Comparison of ENCODE assay signal across 8 cellular contexts in the genomic region with DNA sequence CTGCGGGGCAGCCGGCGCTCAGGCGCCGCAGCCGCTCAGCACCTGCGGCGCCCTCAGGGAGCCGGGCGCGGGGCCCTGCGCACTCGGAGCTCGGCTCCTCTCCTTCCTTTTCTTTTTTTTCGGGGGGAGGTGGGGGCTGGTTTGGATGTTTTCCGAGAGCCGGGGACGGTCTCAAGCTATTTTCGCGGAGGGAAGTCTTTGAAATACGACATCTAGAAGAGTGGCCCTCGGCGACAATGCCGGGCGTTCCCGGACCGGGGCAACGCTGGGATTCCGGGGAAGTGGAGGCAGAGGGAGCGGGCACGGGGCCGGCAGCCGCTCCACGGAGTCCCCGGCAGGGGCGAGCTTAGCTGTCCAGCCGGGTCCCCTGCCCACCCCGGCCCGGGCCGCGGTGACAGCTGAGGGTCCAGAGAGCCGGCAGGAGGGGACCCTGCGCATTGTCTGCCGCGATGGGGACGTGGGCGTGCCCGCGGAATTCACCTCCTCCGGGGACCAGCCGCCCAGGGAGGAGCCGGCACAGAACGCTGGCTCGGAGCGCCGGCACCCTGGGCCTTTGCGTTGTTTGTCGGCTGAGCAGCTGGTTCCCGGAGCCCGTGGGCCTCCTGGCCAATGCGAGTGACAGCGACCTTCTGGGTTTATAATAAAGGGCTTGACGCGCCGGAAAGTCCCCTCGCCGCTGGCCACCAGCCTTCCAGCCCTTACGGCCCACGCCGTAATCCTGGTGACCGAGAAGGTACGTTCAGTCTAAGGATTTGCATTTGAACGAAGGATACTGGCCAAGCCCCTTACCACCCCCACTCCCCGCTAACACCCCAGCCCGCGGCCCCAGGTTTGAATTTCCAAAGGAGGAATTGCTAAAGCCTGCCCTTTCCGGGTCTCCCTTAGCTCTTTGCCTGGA. TPM values are rescaled to one million over a fixed set of nuclear protein-coding genes. Genes with fewer than 3 reads are reported as not detected.
A peak's percentile ranks its signal among the peaks of the same experiment; 100 is the strongest.
DNase-seq lines count a peak whose midpoint lies in the region; ATAC-seq and TF ChIP-seq lines count a peak whose summit lies in the region.

No MANE protein-coding gene starts in this region.

- H3K9me3 ChIP-seq in AG04450 (ENCODE audit: control insufficient read depth, insufficient read depth, low read length) (no peaks in the 10 kb centered on the region; the same call in 1 of the 2 replicates), colonic mucosa (no peaks in the 10 kb centered on the region)

- TF ChIP-seq CTCF in AG04450 (IDR thresholded peaks at IDR 0.05; ENCODE audit: low read depth, low read length) (no peak), KMS-11 (conservative IDR thresholded peaks at IDR 0.05; ENCODE audit: low read depth, low read length) (no peak), colonic mucosa (IDR thresholded peaks at IDR 0.05) (no peak)

- DNase-seq in AG04450 (ENCODE audit: low read depth, low spot score) (no peak), GM19238 (ENCODE audit: insufficient read length, low spot score) (peak; percentile 65), colonic mucosa (peak; percentile 73), lung microvascular endothelial cell (ENCODE audit: low read depth in 2 of 2) (peak; percentile 25 to 48)
- peak; percentile 67 for DNase-seq in activated CD4-positive, CD25-positive, alpha-beta regulatory T cell treated with anti-CD3 and anti-CD28 coated beads, Interleukin-2, amount 50 U/mL, for 72 hours
- DNase-seq in stimulated activated CD8-positive, alpha-beta memory T cell treated with anti-CD3 and anti-CD28 coated beads, Interleukin-2, amount 100 ng/mL, for 48 hours (ENCODE audit: low read depth in 2 of 2): peak; percentile 48 to 55

- no peaks in the 10 kb centered on the region for H3K79me2 ChIP-seq in KMS-11 (ENCODE audit: insufficient read depth, low read depth)

- CTCF ChIA-PET in AG04450 (lab: Charles Lee): no interaction called here

- no peaks in the 10 kb centered on the region for H4K20me1 ChIP-seq in KMS-11 (ENCODE audit: insufficient read depth)

- POLR2A ChIA-PET in AG04450 (lab: Yijun Ruan, JAX): no interaction called here

- no peak for ATAC-seq in HG03460 (IDR thresholded peaks at IDR 0.05; ENCODE audit: unreplicated experiment)

- H3K9ac ChIP-seq in KMS-11 (peak overlapping the region; percentile 52), colonic mucosa (ENCODE audit: low read depth in 2 of 2, low read length in 2 of 2) (peak overlapping the region; percentile 73 to 86)

- peak overlapping the region; percentile 83 for H3K4me2 ChIP-seq in KMS-11

- H3K27me3 ChIP-seq in AG04450 (ENCODE audit: control insufficient read depth, insufficient read depth, low read length): peaks cover 44% of the 10 kb centered on the region
- H3K27me3 ChIP-seq in KMS-11 (ENCODE audit: insufficient read depth, low read depth): no peaks in the 10 kb centered on the region; the same call in 1 of the 2 replicates
- H3K27me3 ChIP-seq in colonic mucosa: no peaks in the 10 kb centered on the region

- intact Hi-C loops in colonic mucosa (cut with DNase I): no loop called here

- peak overlapping the region; percentile 96 for H2AFZ ChIP-seq in KMS-11 (ENCODE audit: low read depth)

- no peak overlapping the region for H3K27ac ChIP-seq in AG04450 (ENCODE audit: low read depth, low read length)
- no peak overlapping the region for H3K27ac ChIP-seq in KMS-11
- H3K27ac ChIP-seq in colonic mucosa: peak overlapping the region; percentile 81

- H3K4me3 ChIP-seq in AG04450 (ENCODE audit: low read depth, low read length): peak overlapping the region; percentile 37
- no peak overlapping the region for H3K4me3 ChIP-seq in KMS-11 (IDR thresholded peaks at IDR 0.05; ENCODE audit: insufficient read depth, low read depth, low read length)
- peak overlapping the region; percentile 84 for H3K4me3 ChIP-seq in colonic mucosa

- H3K36me3 ChIP-seq in KMS-11 (ENCODE audit: insufficient read depth) (no peaks in the 10 kb centered on the region), colonic mucosa (peaks cover 4% of the 10 kb centered on the region)

- H3K4me1 ChIP-seq in KMS-11 (ENCODE audit: low read depth, poor library complexity, severe bottlenecking): peaks cover 17% of the 10 kb centered on the region
- H3K4me1 ChIP-seq in colonic mucosa: no peaks in the 10 kb centered on the region

RNA-seq across cellular contexts. Expression of a gene that starts 0.6 kb away (rescaled TPM):
- 0.02 and 0.05 TPM in 2 replicates for polyA plus RNA-seq in AG04450 (2011; rRNA removed)
- not detected in 2 replicates for polyA minus RNA-seq in AG04450 (2011; rRNA and poly(A)+ RNA removed)
- total RNA-seq in colonic mucosa (100 to 1,000 TPM in 1 of 2 donors, 10 to 100 TPM in 1; 98.5 to 118 TPM), lung microvascular endothelial cell (8.3 and 13.3 TPM in 2 replicates)

RNA-seq across cellular contexts. Expression of a gene that starts 18.2 kb away (rescaled TPM):
- not detected in 2 replicates for polyA plus RNA-seq in AG04450 (2011; rRNA removed)
- polyA minus RNA-seq in AG04450 (2011; rRNA and poly(A)+ RNA removed): not detected in 2 replicates
- total RNA-seq in colonic mucosa (1 to 10 TPM; 6.9 to 7.5 TPM), lung microvascular endothelial cell (not detected in 2 replicates)
